ENCODE assay signal across 1 cellular context in the genomic region with DNA sequence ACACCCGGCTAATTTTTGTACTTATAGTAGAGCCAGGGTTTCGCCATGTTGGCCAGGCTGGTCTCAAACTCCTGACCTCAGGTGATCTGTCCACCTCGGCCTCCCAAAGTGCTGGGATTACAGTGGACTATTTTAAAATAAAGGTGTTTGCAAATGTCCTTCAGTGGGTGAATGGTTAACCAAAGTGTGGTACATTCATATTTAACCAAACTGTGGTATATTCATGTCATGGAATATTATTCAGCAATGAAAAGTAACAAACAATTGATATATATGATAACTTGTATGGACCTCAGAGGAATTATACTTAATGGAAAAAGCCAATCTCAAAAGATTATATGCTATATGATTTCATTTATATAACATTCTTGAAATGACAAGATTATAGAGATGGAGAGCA.
TF ChIP-seq lines count a peak whose summit lies in the region.

No MANE protein-coding gene starts in this region.

TF ChIP-seq in A549, 52 proteins besides CTCF, POLR2A, EP300 and RAD21 (continued from another document):
- TF ChIP-seq, protein P1, sequence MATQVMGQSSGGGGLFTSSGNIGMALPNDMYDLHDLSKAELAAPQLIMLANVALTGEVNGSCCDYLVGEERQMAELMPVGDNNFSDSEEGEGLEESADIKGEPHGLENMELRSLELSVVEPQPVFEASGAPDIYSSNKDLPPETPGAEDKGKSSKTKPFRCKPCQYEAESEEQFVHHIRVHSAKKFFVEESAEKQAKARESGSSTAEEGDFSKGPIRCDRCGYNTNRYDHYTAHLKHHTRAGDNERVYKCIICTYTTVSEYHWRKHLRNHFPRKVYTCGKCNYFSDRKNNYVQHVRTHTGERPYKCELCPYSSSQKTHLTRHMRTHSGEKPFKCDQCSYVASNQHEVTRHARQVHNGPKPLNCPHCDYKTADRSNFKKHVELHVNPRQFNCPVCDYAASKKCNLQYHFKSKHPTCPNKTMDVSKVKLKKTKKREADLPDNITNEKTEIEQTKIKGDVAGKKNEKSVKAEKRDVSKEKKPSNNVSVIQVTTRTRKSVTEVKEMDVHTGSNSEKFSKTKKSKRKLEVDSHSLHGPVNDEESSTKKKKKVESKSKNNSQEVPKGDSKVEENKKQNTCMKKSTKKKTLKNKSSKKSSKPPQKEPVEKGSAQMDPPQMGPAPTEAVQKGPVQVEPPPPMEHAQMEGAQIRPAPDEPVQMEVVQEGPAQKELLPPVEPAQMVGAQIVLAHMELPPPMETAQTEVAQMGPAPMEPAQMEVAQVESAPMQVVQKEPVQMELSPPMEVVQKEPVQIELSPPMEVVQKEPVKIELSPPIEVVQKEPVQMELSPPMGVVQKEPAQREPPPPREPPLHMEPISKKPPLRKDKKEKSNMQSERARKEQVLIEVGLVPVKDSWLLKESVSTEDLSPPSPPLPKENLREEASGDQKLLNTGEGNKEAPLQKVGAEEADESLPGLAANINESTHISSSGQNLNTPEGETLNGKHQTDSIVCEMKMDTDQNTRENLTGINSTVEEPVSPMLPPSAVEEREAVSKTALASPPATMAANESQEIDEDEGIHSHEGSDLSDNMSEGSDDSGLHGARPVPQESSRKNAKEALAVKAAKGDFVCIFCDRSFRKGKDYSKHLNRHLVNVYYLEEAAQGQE (IDR thresholded peaks at IDR 0.05) = no peak
- TF ChIP-seq, protein P2, sequence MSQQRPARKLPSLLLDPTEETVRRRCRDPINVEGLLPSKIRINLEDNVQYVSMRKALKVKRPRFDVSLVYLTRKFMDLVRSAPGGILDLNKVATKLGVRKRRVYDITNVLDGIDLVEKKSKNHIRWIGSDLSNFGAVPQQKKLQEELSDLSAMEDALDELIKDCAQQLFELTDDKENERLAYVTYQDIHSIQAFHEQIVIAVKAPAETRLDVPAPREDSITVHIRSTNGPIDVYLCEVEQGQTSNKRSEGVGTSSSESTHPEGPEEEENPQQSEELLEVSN (IDR thresholded peaks at IDR 0.05; ENCODE audit: borderline replicate concordance, low read depth) = no peak
- no peak for TF ChIP-seq POLR2AphosphoS2 (conservative IDR thresholded peaks at IDR 0.05; ENCODE audit: low read length)
- no peak for TF ChIP-seq RARB (CRISPR knock-in tag; IDR thresholded peaks at IDR 0.05)
- no peak for TF ChIP-seq KDM5A (IDR thresholded peaks at IDR 0.05)
- TF ChIP-seq SMC3 (IDR thresholded peaks at IDR 0.05) = no peak
- TF ChIP-seq JUNB (IDR thresholded peaks at IDR 0.05) = no peak
- TF ChIP-seq ZNF302 (CRISPR knock-in tag; IDR thresholded peaks at IDR 0.05) = no peak
- no peak for TF ChIP-seq ZFP36 (IDR thresholded peaks at IDR 0.05; ENCODE audit: borderline replicate concordance, partially characterized antibody)
- TF ChIP-seq SREBF2 (IDR thresholded peaks at IDR 0.05) = no peak
